ENCODE assay signal across 8 cellular contexts in genomic region chr21:37732927-37733326, GRCh38.
"Had no signal": no experiment of that assay in that cellular context is flagged by ENCODE, and none has a peak within 500 bp of the region (broad histone marks: within the 10 kb centered on the region; RNA-seq: fewer than 3 reads in every experiment).

No MANE protein-coding gene starts in this region.

- H3K4me3 ChIP-seq: GM23338 had no signal

- ATAC-seq: GM23338 had no signal

- H3K4me2 ChIP-seq: GM23338 had no signal

- H2AFZ ChIP-seq: GM23338 had no signal

- FAIRE-seq: H1, H54, HTR-8/SVneo had no signal

- DNase-seq: H9, HCEC 1CT, IMR-90, KBM-7 had no signal
